9 cellular contexts compared by ENCODE assay signal in genomic region chr10:129807211-129807610, GRCh38.
"Had no signal": no experiment of that assay in that cellular context is flagged by ENCODE, and none has a peak within 500 bp of the region (broad histone marks: within the 10 kb centered on the region; RNA-seq: fewer than 3 reads in every experiment).

No MANE protein-coding gene starts in this region.

- H3K9ac ChIP-seq: GM23248 had no signal

- H2AFZ ChIP-seq: GM23248 had no signal

- H3K27ac ChIP-seq: GM23248, HL-60 had no signal

- H3K9me3 ChIP-seq: HAP-1 had no signal

- DNase-seq: GM23248, GOT3, H7, HFFc6 had no signal

- H3K36me3 ChIP-seq: HAP-1 had no signal

- H3K4me1 ChIP-seq: HAP-1 had no signal

- H3K27ac Mint-ChIP-seq: HFFc6 had no signal

- H3K4me3 ChIP-seq: GM23248, HAP-1 had no signal

- H3K4me1 Mint-ChIP-seq: IgD-negative memory B cell had no signal

- H3K4me3 Mint-ChIP-seq: HFFc6, IgD-negative memory B cell had no signal

- ATAC-seq: HCT116, HepG2 had no signal

- H3K27me3 Mint-ChIP-seq: IgD-negative memory B cell had no signal
